35 cellular contexts compared by ENCODE assay signal in genomic region chr4:156636398-156636797, GRCh38.
"Had no signal": no experiment of that assay in that cellular context is flagged by ENCODE, and none has a peak within 500 bp of the region (broad histone marks: within the 10 kb centered on the region; RNA-seq: fewer than 3 reads in every experiment).

No MANE protein-coding gene starts in this region.

- H3K36me3 ChIP-seq: adrenal gland, breast epithelium, cardiac muscle cell, esophagus muscularis mucosa, gastrocnemius medialis had no signal

- DNase-seq: activated CD4-positive, alpha-beta memory T cell treated with anti-CD3 and anti-CD28 coated beads for 36 hours; activated CD4-positive, alpha-beta T cell treated with anti-CD3 and anti-CD28 coated beads for 36 hours; activated CD4-positive, alpha-beta T cell treated with anti-CD3 and anti-CD28 coated beads, Interleukin-2, amount 10 ng/mL, durations not matched to agents 24 days and 14 days; activated CD4-positive, CD25-positive, alpha-beta regulatory T cell; activated CD4-positive, CD25-positive, alpha-beta regulatory T cell treated with anti-CD3 and anti-CD28 coated beads, Interleukin-2, amount 50 U/mL, for 72 hours; activated CD8-positive, alpha-beta memory T cell treated with anti-CD3 and anti-CD28 coated beads, Interleukin-2, amount 10 ng/mL, durations not matched to agents 7 days and 5 days; activated CD8-positive, alpha-beta memory T cell treated with anti-CD3 and anti-CD28 coated beads, Interleukin-2, amount 50 U/mL, for 4 hours; activated CD8-positive, alpha-beta T cell treated with anti-CD3 and anti-CD28 coated beads, Interleukin-2, amount 10 ng/mL, durations not matched to agents 7 days and 5 days; activated effector memory CD4-positive, alpha-beta T cell treated with anti-CD3 and anti-CD28 coated beads, Interleukin-2, amount 50 U/mL, for 16 hours; activated naive CD4-positive, alpha-beta T cell treated with anti-CD3 and anti-CD28 coated beads for 36 hours; activated naive CD8-positive, alpha-beta T cell treated with anti-CD3 and anti-CD28 coated beads for 36 hours; activated naive CD8-positive, alpha-beta T cell treated with anti-CD3 and anti-CD28 coated beads, Interleukin-2, amount 50 U/mL, for 24 hours; activated T-cell treated with anti-CD3 and anti-CD28 coated beads, Interleukin-2, amount 50 U/mL, for 1 hour; activated T-cell treated with anti-CD3 and anti-CD28 coated beads, Interleukin-2, amount 50 U/mL, for 48 hours; adrenal gland; amygdala; aorta; central memory CD4-positive, alpha-beta T cell; cerebellar nuclear complex; dorsolateral prefrontal cortex; effector memory CD4-positive, alpha-beta T cell; erythroblast; foreskin keratinocyte; gastrocnemius medialis; glutamatergic neuron; T-helper 2 cell had no signal

- H3K27ac ChIP-seq: adrenal gland, breast epithelium, cardiac muscle cell, coronary artery, dorsolateral prefrontal cortex, esophagus muscularis mucosa, foreskin keratinocyte, gastrocnemius medialis had no signal

- H3K9me3 Mint-ChIP-seq: activated CD4-positive, alpha-beta T cell treated with anti-CD3 and anti-CD28 coated beads, Interleukin-2, amount 10 ng/mL, durations not matched to agents 24 days and 14 days; activated naive CD4-positive, alpha-beta T cell treated with anti-CD3 and anti-CD28 coated beads, Interleukin-2, amount 50 U/mL, for 24 hours; activated T-helper 1 cell treated with anti-CD3 and anti-CD28 coated beads, Interleukin-12 subunit alpha, Interleukin-12 subunit beta, Interleukin-2, Interleukin-4 antibody, amounts not matched to agents 30 ng/mL and 10 ng/mL and 1 ng/mL, durations not matched to agents 14 hours and 24 hours and 36 hours; activated T-helper 2 cell treated with anti-CD3 and anti-CD28 coated beads, Interferon-gamma antibody, Interleukin-2, Interleukin-4, amounts not matched to agents 10 μg/mL and 5 μg/mL and 100 μg/mL, durations not matched to agents 14 hours and 24 hours and 36 hours; brain; dendritic cell treated with granulocyte-macrophage colony-stimulating factor and Interleukin-4, amounts not matched to agents 40 ng/mL and 50 ng/mL, for 4 days had no signal

- ATAC-seq: activated CD4-positive, alpha-beta T cell treated with anti-CD3 and anti-CD28 coated beads for 36 hours; activated CD8-positive, alpha-beta memory T cell treated with anti-CD3 and anti-CD28 coated beads, Interleukin-2, amount 10 ng/mL, durations not matched to agents 7 days and 5 days; activated CD8-positive, alpha-beta T cell treated with anti-CD3 and anti-CD28 coated beads, Interleukin-2, amount 10 ng/mL, durations not matched to agents 7 days and 5 days; activated naive CD8-positive, alpha-beta T cell treated with anti-CD3 and anti-CD28 coated beads, Interleukin-2, amount 50 U/mL, for 24 hours; foreskin keratinocyte; gastrocnemius medialis had no signal

- H3K4me1 Mint-ChIP-seq: activated CD4-positive, alpha-beta T cell treated with anti-CD3 and anti-CD28 coated beads for 36 hours; activated CD4-positive, alpha-beta T cell treated with anti-CD3 and anti-CD28 coated beads, Interleukin-2, amount 10 ng/mL, durations not matched to agents 24 days and 14 days; activated CD8-positive, alpha-beta memory T cell treated with anti-CD3 and anti-CD28 coated beads, Interleukin-2, amount 10 ng/mL, durations not matched to agents 7 days and 5 days; activated naive CD4-positive, alpha-beta T cell treated with anti-CD3 and anti-CD28 coated beads, Interleukin-2, amount 50 U/mL, for 24 hours; activated naive CD8-positive, alpha-beta T cell treated with anti-CD3 and anti-CD28 coated beads for 36 hours; activated naive CD8-positive, alpha-beta T cell treated with anti-CD3 and anti-CD28 coated beads, Interleukin-2, amount 50 U/mL, for 24 hours had no signal

- H3K4me3 Mint-ChIP-seq: activated CD4-positive, alpha-beta memory T cell treated with anti-CD3 and anti-CD28 coated beads for 36 hours; activated CD4-positive, alpha-beta T cell treated with anti-CD3 and anti-CD28 coated beads for 36 hours; activated CD4-positive, alpha-beta T cell treated with anti-CD3 and anti-CD28 coated beads, Interleukin-2, amount 10 ng/mL, durations not matched to agents 24 days and 14 days; activated CD8-positive, alpha-beta memory T cell treated with anti-CD3 and anti-CD28 coated beads, Interleukin-2, amount 10 ng/mL, durations not matched to agents 7 days and 5 days; activated CD8-positive, alpha-beta T cell treated with anti-CD3 and anti-CD28 coated beads, Interleukin-2, amount 10 ng/mL, durations not matched to agents 7 days and 5 days; activated naive CD4-positive, alpha-beta T cell treated with anti-CD3 and anti-CD28 coated beads for 36 hours; activated naive CD4-positive, alpha-beta T cell treated with anti-CD3 and anti-CD28 coated beads, Interleukin-2, amount 50 U/mL, for 24 hours; activated naive CD8-positive, alpha-beta T cell treated with anti-CD3 and anti-CD28 coated beads for 36 hours; activated naive CD8-positive, alpha-beta T cell treated with anti-CD3 and anti-CD28 coated beads, Interleukin-2, amount 50 U/mL, for 24 hours; activated T-helper 1 cell treated with anti-CD3 and anti-CD28 coated beads, Interleukin-12 subunit alpha, Interleukin-12 subunit beta, Interleukin-2, Interleukin-4 antibody, amounts not matched to agents 30 ng/mL and 10 ng/mL and 1 ng/mL, durations not matched to agents 14 hours and 24 hours and 36 hours; dendritic cell treated with granulocyte-macrophage colony-stimulating factor and Interleukin-4, amounts not matched to agents 40 ng/mL and 50 ng/mL, for 4 days had no signal

- H3K4me3 ChIP-seq: adrenal gland, breast epithelium, cardiac muscle cell, coronary artery, dorsolateral prefrontal cortex, esophagus muscularis mucosa, gastrocnemius medialis had no signal

- H3K9me3 ChIP-seq: adrenal gland, breast epithelium, esophagus muscularis mucosa, gastrocnemius medialis had no signal

- H3K36me3 Mint-ChIP-seq: activated CD4-positive, alpha-beta memory T cell treated with anti-CD3 and anti-CD28 coated beads for 36 hours; activated CD8-positive, alpha-beta memory T cell treated with anti-CD3 and anti-CD28 coated beads, Interleukin-2, amount 10 ng/mL, durations not matched to agents 7 days and 5 days; activated naive CD4-positive, alpha-beta T cell treated with anti-CD3 and anti-CD28 coated beads, Interleukin-2, amount 50 U/mL, for 24 hours; activated naive CD8-positive, alpha-beta T cell treated with anti-CD3 and anti-CD28 coated beads for 36 hours; brain had no signal

- H3K4me1 ChIP-seq: adrenal gland, breast epithelium, foreskin keratinocyte, gastrocnemius medialis had no signal

- H3K27ac Mint-ChIP-seq: activated CD4-positive, alpha-beta memory T cell treated with anti-CD3 and anti-CD28 coated beads for 36 hours; activated CD4-positive, alpha-beta T cell treated with anti-CD3 and anti-CD28 coated beads for 36 hours; activated CD4-positive, alpha-beta T cell treated with anti-CD3 and anti-CD28 coated beads, Interleukin-2, amount 10 ng/mL, durations not matched to agents 24 days and 14 days; activated CD8-positive, alpha-beta memory T cell treated with anti-CD3 and anti-CD28 coated beads, Interleukin-2, amount 10 ng/mL, durations not matched to agents 7 days and 5 days; activated CD8-positive, alpha-beta T cell treated with anti-CD3 and anti-CD28 coated beads, Interleukin-2, amount 10 ng/mL, durations not matched to agents 7 days and 5 days; activated naive CD4-positive, alpha-beta T cell treated with anti-CD3 and anti-CD28 coated beads for 36 hours; activated naive CD4-positive, alpha-beta T cell treated with anti-CD3 and anti-CD28 coated beads, Interleukin-2, amount 50 U/mL, for 24 hours; activated naive CD8-positive, alpha-beta T cell treated with anti-CD3 and anti-CD28 coated beads for 36 hours; activated naive CD8-positive, alpha-beta T cell treated with anti-CD3 and anti-CD28 coated beads, Interleukin-2, amount 50 U/mL, for 24 hours; activated T-helper 1 cell treated with anti-CD3 and anti-CD28 coated beads, Interleukin-12 subunit alpha, Interleukin-12 subunit beta, Interleukin-2, Interleukin-4 antibody, amounts not matched to agents 30 ng/mL and 10 ng/mL and 1 ng/mL, durations not matched to agents 14 hours and 24 hours and 36 hours; activated T-helper 2 cell treated with anti-CD3 and anti-CD28 coated beads, Interferon-gamma antibody, Interleukin-2, Interleukin-4, amounts not matched to agents 10 μg/mL and 5 μg/mL and 100 μg/mL, durations not matched to agents 14 hours and 24 hours and 36 hours; dendritic cell treated with granulocyte-macrophage colony-stimulating factor and Interleukin-4, amounts not matched to agents 40 ng/mL and 50 ng/mL, for 4 days had no signal

- H3K27me3 ChIP-seq: adrenal gland, breast epithelium, cardiac muscle cell, dorsolateral prefrontal cortex, esophagus muscularis mucosa, foreskin keratinocyte, gastrocnemius medialis had no signal

- H3K27me3 Mint-ChIP-seq: activated CD4-positive, alpha-beta memory T cell treated with anti-CD3 and anti-CD28 coated beads for 36 hours; activated CD4-positive, alpha-beta T cell treated with anti-CD3 and anti-CD28 coated beads for 36 hours; activated CD4-positive, alpha-beta T cell treated with anti-CD3 and anti-CD28 coated beads, Interleukin-2, amount 10 ng/mL, durations not matched to agents 24 days and 14 days; activated CD8-positive, alpha-beta memory T cell treated with anti-CD3 and anti-CD28 coated beads, Interleukin-2, amount 10 ng/mL, durations not matched to agents 7 days and 5 days; activated naive CD4-positive, alpha-beta T cell treated with anti-CD3 and anti-CD28 coated beads, Interleukin-2, amount 50 U/mL, for 24 hours; activated naive CD8-positive, alpha-beta T cell treated with anti-CD3 and anti-CD28 coated beads for 36 hours; activated naive CD8-positive, alpha-beta T cell treated with anti-CD3 and anti-CD28 coated beads, Interleukin-2, amount 50 U/mL, for 24 hours; brain; dendritic cell treated with granulocyte-macrophage colony-stimulating factor and Interleukin-4, amounts not matched to agents 40 ng/mL and 50 ng/mL, for 4 days had no signal
